ENCODE assay signal across 10 cellular contexts in genomic region chr11:32761774-32762173, GRCh38. TPM values are rescaled to one million over a fixed set of nuclear protein-coding genes. Genes with fewer than 3 reads are reported as not detected.
"Had no signal": no experiment of that assay in that cellular context is flagged by ENCODE, and none has a peak within 500 bp of the region (broad histone marks: within the 10 kb centered on the region; RNA-seq: fewer than 3 reads in every experiment).

No MANE protein-coding gene starts in this region.

RNA-seq across cellular contexts. Expression of gene CCDC73, which starts 32.7 kb away (rescaled TPM):
- total RNA-seq: activated CD4-positive, alpha-beta memory T cell treated with anti-CD3 and anti-CD28 coated beads for 36 hours; activated CD4-positive, alpha-beta memory T cell treated with anti-CD3 and anti-CD28 coated beads, Interleukin-2, amount 10 ng/mL, durations not matched to agents 7 days and 5 days; activated CD4-positive, alpha-beta T cell treated with anti-CD3 and anti-CD28 coated beads for 36 hours; activated CD4-positive, alpha-beta T cell treated with anti-CD3 and anti-CD28 coated beads, Interleukin-2, amount 10 ng/mL, durations not matched to agents 24 days and 14 days; activated CD4-positive, alpha-beta T cell treated with anti-CD3 and anti-CD28 coated beads, Interleukin-2, amount 10 ng/mL, durations not matched to agents 7 days and 5 days; activated CD8-positive, alpha-beta T cell treated with anti-CD3 and anti-CD28 coated beads for 36 hours; activated CD8-positive, alpha-beta T cell treated with anti-CD3 and anti-CD28 coated beads, Interleukin-2, amount 10 ng/mL, durations not matched to agents 7 days and 5 days; T-helper 1 cell treated with Interleukin-12 subunit alpha and Interleukin-12 subunit beta and Interleukin-4 antibody, amounts not matched to agents 30 ng/mL and 1 ng/mL, for 36 hours; T-helper 17 cell; WTC11 had no signal
